ENCODE assay signal across 1 cellular context in the genomic region with DNA sequence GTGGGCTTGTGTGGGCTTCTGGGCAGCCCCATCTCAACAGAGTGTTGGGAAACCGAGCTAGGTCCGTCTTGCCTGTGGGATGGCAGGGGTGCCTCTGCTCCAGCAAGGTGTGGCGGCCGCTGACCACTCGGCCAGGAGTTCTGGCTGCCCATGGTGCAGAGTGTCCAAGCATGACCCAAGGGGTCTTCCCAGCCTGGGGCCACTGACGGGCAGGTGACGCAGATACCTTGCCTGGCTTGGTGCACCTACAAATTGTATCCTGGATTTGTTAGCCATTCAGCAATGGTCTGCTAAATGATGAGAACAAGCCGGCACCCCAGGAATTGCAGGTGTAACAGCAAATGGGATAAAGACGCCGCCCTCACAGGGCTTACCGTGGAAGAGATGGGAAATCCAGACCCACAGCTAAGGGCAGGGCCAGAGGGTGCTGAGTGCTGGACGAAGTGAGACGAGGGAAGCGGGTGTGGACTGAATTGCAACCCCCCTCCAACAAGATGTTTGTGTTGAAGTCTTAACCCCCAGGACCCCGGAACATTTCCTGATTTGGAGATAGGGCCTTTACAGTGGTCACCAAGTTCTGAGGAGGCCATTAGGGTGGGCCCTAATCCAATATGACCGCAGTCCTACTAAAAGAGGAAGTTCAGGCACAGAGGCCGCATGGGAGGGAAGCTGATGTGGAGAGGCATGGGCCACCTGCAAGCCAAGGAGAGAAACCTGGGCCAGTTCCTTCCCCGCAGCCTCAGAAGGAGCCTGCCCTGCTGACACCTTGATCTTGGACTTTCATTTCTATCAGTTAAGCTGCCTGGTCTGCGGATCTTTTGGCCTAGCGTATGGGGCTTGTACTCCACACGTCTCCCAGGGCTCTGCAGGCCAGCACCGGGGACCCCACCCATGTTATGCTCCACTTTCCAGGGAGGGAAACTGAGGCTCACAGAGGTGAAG.
TF ChIP-seq lines count a peak whose summit lies in the region.

No MANE protein-coding gene starts in this region.

TF ChIP-seq in K562, 482 proteins besides CTCF, POLR2A, EP300 and RAD21 (continued from another document and continues in another):
- TF ChIP-seq, protein P1, sequence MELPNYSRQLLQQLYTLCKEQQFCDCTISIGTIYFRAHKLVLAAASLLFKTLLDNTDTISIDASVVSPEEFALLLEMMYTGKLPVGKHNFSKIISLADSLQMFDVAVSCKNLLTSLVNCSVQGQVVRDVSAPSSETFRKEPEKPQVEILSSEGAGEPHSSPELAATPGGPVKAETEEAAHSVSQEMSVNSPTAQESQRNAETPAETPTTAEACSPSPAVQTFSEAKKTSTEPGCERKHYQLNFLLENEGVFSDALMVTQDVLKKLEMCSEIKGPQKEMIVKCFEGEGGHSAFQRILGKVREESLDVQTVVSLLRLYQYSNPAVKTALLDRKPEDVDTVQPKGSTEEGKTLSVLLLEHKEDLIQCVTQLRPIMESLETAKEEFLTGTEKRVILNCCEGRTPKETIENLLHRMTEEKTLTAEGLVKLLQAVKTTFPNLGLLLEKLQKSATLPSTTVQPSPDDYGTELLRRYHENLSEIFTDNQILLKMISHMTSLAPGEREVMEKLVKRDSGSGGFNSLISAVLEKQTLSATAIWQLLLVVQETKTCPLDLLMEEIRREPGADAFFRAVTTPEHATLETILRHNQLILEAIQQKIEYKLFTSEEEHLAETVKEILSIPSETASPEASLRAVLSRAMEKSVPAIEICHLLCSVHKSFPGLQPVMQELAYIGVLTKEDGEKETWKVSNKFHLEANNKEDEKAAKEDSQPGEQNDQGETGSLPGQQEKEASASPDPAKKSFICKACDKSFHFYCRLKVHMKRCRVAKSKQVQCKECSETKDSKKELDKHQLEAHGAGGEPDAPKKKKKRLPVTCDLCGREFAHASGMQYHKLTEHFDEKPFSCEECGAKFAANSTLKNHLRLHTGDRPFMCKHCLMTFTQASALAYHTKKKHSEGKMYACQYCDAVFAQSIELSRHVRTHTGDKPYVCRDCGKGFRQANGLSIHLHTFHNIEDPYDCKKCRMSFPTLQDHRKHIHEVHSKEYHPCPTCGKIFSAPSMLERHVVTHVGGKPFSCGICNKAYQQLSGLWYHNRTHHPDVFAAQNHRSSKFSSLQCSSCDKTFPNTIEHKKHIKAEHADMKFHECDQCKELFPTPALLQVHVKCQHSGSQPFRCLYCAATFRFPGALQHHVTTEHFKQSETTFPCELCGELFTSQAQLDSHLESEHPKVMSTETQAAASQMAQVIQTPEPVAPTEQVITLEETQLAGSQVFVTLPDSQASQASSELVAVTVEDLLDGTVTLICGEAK (IDR thresholded peaks at IDR 0.05) = no peak
- TF ChIP-seq, protein P1 (CRISPR knock-in tag; IDR thresholded peaks at IDR 0.05) = no peak
- TF ChIP-seq ZBTB43 (CRISPR knock-in tag; IDR thresholded peaks at IDR 0.05) (no peak), ATF3 (IDR thresholded peaks at IDR 0.05) (no peak), ATF3 (CRISPR knock-in tag; conservative IDR thresholded peaks at IDR 0.05) (no peak), NONO (IDR thresholded peaks at IDR 0.05; ENCODE audit: low read depth in 2 of 2, low read length in 1 of 2) (no peak), ZBTB1 (CRISPR knock-in tag; IDR thresholded peaks at IDR 0.05; ENCODE audit: borderline replicate concordance, low read depth) (0 out of 2 replicates have a peak, but pooled peaks have one; percentile 18), AFF4 (CRISPR knock-in tag; IDR thresholded peaks at IDR 0.05) (0 out of 2 replicates have a peak, but pooled peaks have one; percentile 38), POLR3A (IDR thresholded peaks at IDR 0.05; ENCODE audit: borderline replicate concordance, extremely low read depth, insufficient read depth, insufficient read length) (no peak), MCM7 (IDR thresholded peaks at IDR 0.05) (no peak), RBBP5 (IDR thresholded peaks at IDR 0.05; ENCODE audit: borderline replicate concordance, insufficient read depth, low read length, poor library complexity, severe bottlenecking) (peak; percentile 26), ZFP36 (IDR thresholded peaks at IDR 0.05; ENCODE audit: low read depth, low read length, partially characterized antibody) (no peak), RBFOX2 (IDR thresholded peaks at IDR 0.05; ENCODE audit: low read depth, low read length) (0 out of 2 replicates have a peak, but pooled peaks have one; percentile 13), ZFP30 (CRISPR knock-in tag; IDR thresholded peaks at IDR 0.05; ENCODE audit: borderline replicate concordance) (no peak), ZNF436 (CRISPR knock-in tag; IDR thresholded peaks at IDR 0.05) (no peak), CCNT2 (IDR thresholded peaks at IDR 0.05; ENCODE audit: borderline replicate concordance, extremely low read depth, insufficient read length, low read depth, low read length) (no peak), ZNF766 (CRISPR knock-in tag; conservative IDR thresholded peaks at IDR 0.05) (peak; percentile 51; the same call in 1 of the 2 replicates), NR2C2 (CRISPR knock-in tag; IDR thresholded peaks at IDR 0.05) (0 out of 2 replicates have a peak, but pooled peaks have one; percentile 37), NR2C2 (tag; IDR thresholded peaks at IDR 0.05) (peak; percentile 24; the same call in 1 of the 2 replicates), RFX7 (CRISPR knock-in tag; IDR thresholded peaks at IDR 0.05) (no peak), ID3 (CRISPR knock-in tag; IDR thresholded peaks at IDR 0.05) (no peak), ID3 (tag; IDR thresholded peaks at IDR 0.05) (no peak), L3MBTL2 (IDR thresholded peaks at IDR 0.05) (peak; percentile 70), KDM4B (IDR thresholded peaks at IDR 0.05; ENCODE audit: borderline replicate concordance in 2 of 2, low read depth in 1 of 2) (0 out of 4 replicates have a peak, but pooled peaks of 1 of the 2 experiments have one; percentile 22), SPI1 (IDR thresholded peaks at IDR 0.05; ENCODE audit: borderline replicate concordance, low read depth, low read length) (peak; percentile 76), ZNF232 (CRISPR knock-in tag; IDR thresholded peaks at IDR 0.05) (no peak), ZBTB5 (IDR thresholded peaks at IDR 0.05) (no peak), NUFIP1 (IDR thresholded peaks at IDR 0.05; ENCODE audit: partially characterized antibody) (no peak)
- TF ChIP-seq, protein P2, sequence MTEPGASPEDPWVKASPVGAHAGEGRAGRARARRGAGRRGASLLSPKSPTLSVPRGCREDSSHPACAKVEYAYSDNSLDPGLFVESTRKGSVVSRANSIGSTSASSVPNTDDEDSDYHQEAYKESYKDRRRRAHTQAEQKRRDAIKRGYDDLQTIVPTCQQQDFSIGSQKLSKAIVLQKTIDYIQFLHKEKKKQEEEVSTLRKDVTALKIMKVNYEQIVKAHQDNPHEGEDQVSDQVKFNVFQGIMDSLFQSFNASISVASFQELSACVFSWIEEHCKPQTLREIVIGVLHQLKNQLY (CRISPR knock-in tag; conservative IDR thresholded peaks at IDR 0.05) = no peak
- TF ChIP-seq, protein P3, sequence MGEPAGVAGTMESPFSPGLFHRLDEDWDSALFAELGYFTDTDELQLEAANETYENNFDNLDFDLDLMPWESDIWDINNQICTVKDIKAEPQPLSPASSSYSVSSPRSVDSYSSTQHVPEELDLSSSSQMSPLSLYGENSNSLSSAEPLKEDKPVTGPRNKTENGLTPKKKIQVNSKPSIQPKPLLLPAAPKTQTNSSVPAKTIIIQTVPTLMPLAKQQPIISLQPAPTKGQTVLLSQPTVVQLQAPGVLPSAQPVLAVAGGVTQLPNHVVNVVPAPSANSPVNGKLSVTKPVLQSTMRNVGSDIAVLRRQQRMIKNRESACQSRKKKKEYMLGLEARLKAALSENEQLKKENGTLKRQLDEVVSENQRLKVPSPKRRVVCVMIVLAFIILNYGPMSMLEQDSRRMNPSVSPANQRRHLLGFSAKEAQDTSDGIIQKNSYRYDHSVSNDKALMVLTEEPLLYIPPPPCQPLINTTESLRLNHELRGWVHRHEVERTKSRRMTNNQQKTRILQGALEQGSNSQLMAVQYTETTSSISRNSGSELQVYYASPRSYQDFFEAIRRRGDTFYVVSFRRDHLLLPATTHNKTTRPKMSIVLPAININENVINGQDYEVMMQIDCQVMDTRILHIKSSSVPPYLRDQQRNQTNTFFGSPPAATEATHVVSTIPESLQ (CRISPR knock-in tag; IDR thresholded peaks at IDR 0.05) = 0 out of 2 replicates have a peak, but pooled peaks have one; percentile 57
